1 cellular context compared by ENCODE assay signal in the genomic region with DNA sequence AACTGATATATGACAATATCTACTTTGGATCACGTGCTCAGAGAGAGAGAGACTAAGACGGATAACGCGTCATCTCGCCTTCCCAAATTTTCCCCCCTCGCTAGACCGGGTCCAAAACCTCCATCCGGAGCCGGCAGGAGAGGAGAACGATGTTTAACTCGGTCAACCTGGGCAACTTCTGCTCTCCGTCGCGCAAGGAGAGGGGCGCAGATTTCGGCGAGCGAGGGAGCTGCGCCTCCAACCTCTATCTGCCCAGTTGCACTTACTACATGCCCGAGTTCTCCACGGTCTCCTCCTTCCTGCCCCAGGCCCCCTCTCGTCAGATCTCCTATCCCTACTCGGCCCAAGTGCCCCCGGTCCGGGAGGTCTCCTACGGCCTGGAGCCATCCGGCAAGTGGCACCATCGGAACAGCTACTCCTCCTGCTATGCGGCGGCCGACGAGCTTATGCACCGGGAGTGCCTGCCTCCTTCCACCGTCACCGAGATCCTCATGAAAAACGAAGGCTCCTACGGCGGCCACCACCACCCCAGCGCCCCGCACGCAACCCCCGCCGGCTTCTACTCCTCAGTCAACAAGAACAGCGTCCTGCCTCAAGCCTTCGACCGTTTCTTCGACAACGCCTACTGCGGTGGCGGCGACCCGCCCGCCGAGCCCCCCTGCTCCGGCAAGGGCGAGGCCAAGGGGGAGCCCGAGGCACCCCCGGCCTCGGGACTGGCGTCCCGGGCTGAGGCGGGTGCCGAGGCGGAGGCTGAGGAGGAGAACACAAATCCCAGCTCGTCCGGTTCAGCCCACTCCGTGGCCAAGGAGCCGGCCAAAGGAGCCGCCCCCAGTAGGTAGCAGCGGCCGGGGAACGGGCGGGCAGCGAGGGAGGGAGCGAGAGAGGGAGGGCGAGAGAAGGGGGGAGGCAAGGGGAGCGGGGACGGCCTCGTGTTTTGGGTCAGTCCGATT.
TF ChIP-seq lines count a peak whose summit lies in the region.

Gene HOXC11 (plus strand): TSS at position 34 of the 950 bp plus-strand sequence. CDS start 116 bp downstream, at position 150.

TF ChIP-seq in HepG2, 621 proteins besides CTCF, POLR2A, EP300 and RAD21:
- no peak for TF ChIP-seq GPBP1L1 (CRISPR knock-in tag; IDR thresholded peaks at IDR 0.05)
- no peak for TF ChIP-seq YY1 (IDR thresholded peaks at IDR 0.05; ENCODE audit: insufficient read depth, insufficient replicate concordance, low read depth, low read length)
- no peak for TF ChIP-seq SMAD1 (CRISPR knock-in tag; IDR thresholded peaks at IDR 0.05; ENCODE audit: borderline replicate concordance, low read depth)
- no peak for TF ChIP-seq MIXL1 (CRISPR knock-in tag; IDR thresholded peaks at IDR 0.05)
- peak; percentile 91 for TF ChIP-seq EZH2 (conservative IDR thresholded peaks at IDR 0.05; ENCODE audit: low read depth, low read length)
- TF ChIP-seq HNF1B (CRISPR knock-in tag; IDR thresholded peaks at IDR 0.05) = no peak
- TF ChIP-seq ZMYM3 (CRISPR knock-in tag; IDR thresholded peaks at IDR 0.05) = no peak
- TF ChIP-seq ZNF3 (CRISPR knock-in tag; IDR thresholded peaks at IDR 0.05) = no peak
- no peak for TF ChIP-seq ZNF224 (CRISPR knock-in tag; IDR thresholded peaks at IDR 0.05)
